8 cellular contexts compared by ENCODE assay signal in genomic region chr12:6853626-6854025, GRCh38. TPM values are rescaled to one million over a fixed set of nuclear protein-coding genes. Genes with fewer than 3 reads are reported as not detected.
A peak's percentile ranks its signal among the peaks of the same experiment; 100 is the strongest.
DNase-seq lines count a peak whose midpoint lies in the region; ATAC-seq and TF ChIP-seq lines count a peak whose summit lies in the region.

No MANE protein-coding gene starts in this region.

- H3K4me2 ChIP-seq in DND-41 (ENCODE audit: insufficient read depth, low read length) (peak overlapping the region; percentile 82), PC-9 (peak overlapping the region; percentile 96)

- BruUV-seq in PC-9 (replicated peaks; lab: Mats Ljungman, UMichigan): TSS peak; percentile 25

- H3K9me2 ChIP-seq in PC-9 (ENCODE audit: insufficient read depth): no peaks in the 10 kb centered on the region

- H3K9me3 ChIP-seq in DND-41 (ENCODE audit: insufficient read depth, low read length, severe bottlenecking): no peaks in the 10 kb centered on the region
- H3K9me3 ChIP-seq in PC-9 (ENCODE audit: insufficient read depth, low read depth): no peaks in the 10 kb centered on the region
- no peaks in the 10 kb centered on the region for H3K9me3 ChIP-seq in endocrine pancreas (ENCODE audit: control insufficient read depth, low read length)
- no peaks in the 10 kb centered on the region for H3K9me3 ChIP-seq in psoas muscle

- H3K27me3 ChIP-seq in DND-41 (ENCODE audit: insufficient read depth, low read length, poor library complexity) (no peaks in the 10 kb centered on the region), PC-9 (ENCODE audit: insufficient read depth, low read depth) (no peaks in the 10 kb centered on the region), endocrine pancreas (ENCODE audit: control insufficient read depth, insufficient read depth, low read length) (no peaks in the 10 kb centered on the region), psoas muscle (ENCODE audit: insufficient read depth in 3 of 3, low read length in 2 of 3) (no peaks in the 10 kb centered on the region)

- H3K9ac ChIP-seq in DND-41 (ENCODE audit: low read depth, low read length) (peak overlapping the region; percentile 81), endocrine pancreas (ENCODE audit: control insufficient read depth, insufficient read depth, low read length) (peak overlapping the region; percentile 22)

- peaks cover 32% of the 10 kb centered on the region for H4K20me1 ChIP-seq in DND-41 (ENCODE audit: insufficient read depth, low read length)
- H4K20me1 ChIP-seq in PC-9 (ENCODE audit: insufficient read depth): peaks cover 10% of the 10 kb centered on the region; the same call in 1 of the 2 replicates

- peaks cover 37% of the 10 kb centered on the region for H3K4me1 ChIP-seq in DND-41 (ENCODE audit: insufficient read depth, low read length)
- peaks cover 25% of the 10 kb centered on the region for H3K4me1 ChIP-seq in PC-9 (replicated peaks; ENCODE audit: insufficient read depth)
- H3K4me1 ChIP-seq in endocrine pancreas (ENCODE audit: control insufficient read depth, insufficient read depth, low read length): peaks cover 4% of the 10 kb centered on the region
- peaks cover 14% of the 10 kb centered on the region for H3K4me1 ChIP-seq in psoas muscle

- no peak for DNase-seq in DND-41
- no peak for DNase-seq in PC-9
- no peak for DNase-seq in psoas muscle

- intact Hi-C loops in PC-9 (cut with micrococcal nuclease; ENCODE audit: unreplicated experiment) (loop anchor here (2.0 to 5.0 kb wide), 3 partner anchors 51 to 286 kb away; partner anchors contain the start of genes LRRC23 and NOP2), psoas muscle (cut with DNase I) (no loop called here)

- 38 to 77% (median 56%) methylated on average over 1 of the region's 1 CpG for WGBS in psoas muscle, 3 donors

- ATAC-seq in DND-41 (ENCODE audit: insufficient read depth, low read depth) (no peak), psoas muscle (no peak), HG02623 (IDR thresholded peaks at IDR 0.05; ENCODE audit: unreplicated experiment) (no peak), GM21423 (IDR thresholded peaks at IDR 0.05; ENCODE audit: unreplicated experiment) (no peak), GM19324 (IDR thresholded peaks at IDR 0.05; ENCODE audit: low FRiP score, unreplicated experiment) (no peak), HG02885 (IDR thresholded peaks at IDR 0.05; ENCODE audit: poor library complexity, unreplicated experiment) (no peak)

- POLR2A ChIA-PET in PC-9 (lab: Charles Lee; ENCODE audit: unreplicated experiment): interaction anchor here (0.6 to 3.1 kb wide), 6 partner anchors 88 to 336 kb away, joined by 3 to 31 read pairs (median 8); partner anchors contain the start of genes C12orf57, MLF2, PTMS and RNU7-1

- H3K79me2 ChIP-seq in DND-41 (ENCODE audit: insufficient read depth, low read length) (peaks cover 59% of the 10 kb centered on the region), PC-9 (ENCODE audit: low read depth) (peaks cover 48% of the 10 kb centered on the region)

- TF ChIP-seq CTCF in DND-41 (IDR thresholded peaks at IDR 0.05; ENCODE audit: borderline replicate concordance, extremely low read depth, low read length, poor library complexity, severe bottlenecking): no peak
- TF ChIP-seq CTCF in PC-9 (conservative IDR thresholded peaks at IDR 0.05): no peak
- no peak for TF ChIP-seq CTCF in psoas muscle (IDR thresholded peaks at IDR 0.05)

- CTCF ChIA-PET in PC-9 (lab: Charles Lee): interaction anchor here (0.6 to 1.5 kb wide), 3 partner anchors 16 to 191 kb away, joined by 3 to 9 read pairs (median 5); no protein-coding TSS in a partner anchor

- H3K27ac ChIP-seq in DND-41 (ENCODE audit: low read length): peak overlapping the region; percentile 74; the same call in 1 of the 2 replicates
- peak overlapping the region; percentile 66 for H3K27ac ChIP-seq in PC-9
- H3K27ac ChIP-seq in psoas muscle: peak overlapping the region; percentile 98

- peaks cover 69% of the 10 kb centered on the region for H3K36me3 ChIP-seq in DND-41 (ENCODE audit: insufficient read depth, low read length)
- H3K36me3 ChIP-seq in PC-9 (ENCODE audit: low read depth): peaks cover 28% of the 10 kb centered on the region
- H3K36me3 ChIP-seq in endocrine pancreas (ENCODE audit: control insufficient read depth, insufficient read depth, low read length): peaks cover 12% of the 10 kb centered on the region
- peaks cover 7 to 42% of the 10 kb centered on the region in 2 donors for H3K36me3 ChIP-seq in psoas muscle (ENCODE audit: insufficient read depth in 1 of 2, low read depth in 1 of 2)

- H2AFZ ChIP-seq in DND-41 (ENCODE audit: low read depth, low read length) (no peak overlapping the region), PC-9 (no peak overlapping the region)

- H3K4me3 ChIP-seq in DND-41 (ENCODE audit: low read depth in 1 of 2, low read length in 2 of 2) (peak overlapping the region in 1 of 2 experiments; percentile 87; a peak in 2 of 4 replicates), PC-9 (peak overlapping the region; percentile 83), endocrine pancreas (ENCODE audit: control insufficient read depth, insufficient read depth, low read length) (no peak overlapping the region), psoas muscle (peak overlapping the region; percentile 85)

- peaks cover 15% of the 10 kb centered on the region; the same call in 1 of the 2 replicates for H3F3A ChIP-seq in PC-9 (ENCODE audit: insufficient read depth, low read depth)

RNA-seq across cellular contexts. Expression of gene USP5, which starts 1.7 kb away (rescaled TPM):
- total RNA-seq in PC-9 (2021) (267 and 308 TPM in 2 replicates), psoas muscle (100 to 1,000 TPM in 3 of 4 donors, 10 to 100 TPM in 1; 98.1 to 127 (median 112) TPM)
- polyA plus RNA-seq in psoas muscle: 10 to 100 TPM; 43.1 to 85.1 (median 49.5) TPM

RNA-seq across cellular contexts. Expression of gene CDCA3, which starts 2.5 kb away (rescaled TPM):
- 104 and 125 TPM in 2 replicates for total RNA-seq in PC-9 (2021)
- total RNA-seq in psoas muscle: 1 to 10 TPM in 1 of 4 donors, under 1 TPM in 2, not detected in 1; 0.79 to 1.1 (median 0.92) TPM
- 1 to 10 TPM in 1 of 3 donors, under 1 TPM in 2; 0.21 to 3.3 (median 0.56) TPM for polyA plus RNA-seq in psoas muscle

RNA-seq across cellular contexts. Expression of gene GNB3, which starts 12.9 kb away (rescaled TPM):
- not detected in 2 replicates for total RNA-seq in PC-9 (2021)
- total RNA-seq in psoas muscle: under 1 TPM; 0.23 to 0.69 (median 0.33) TPM
- polyA plus RNA-seq in psoas muscle: under 1 TPM; 0.13 to 0.60 (median 0.13) TPM

RNA-seq across cellular contexts. Expression of gene TPI1, which starts 13.7 kb away (rescaled TPM):
- total RNA-seq in PC-9 (2021) (1,080 and 1,199 TPM in 2 replicates), psoas muscle (100 to 1,000 TPM; 537 to 822 (median 624) TPM)
- 100 to 1,000 TPM; 588 to 952 (median 847) TPM for polyA plus RNA-seq in psoas muscle

RNA-seq across cellular contexts. Expression of gene SPSB2, which starts 19.5 kb away (rescaled TPM):
- 28.9 and 30.1 TPM in 2 replicates for total RNA-seq in PC-9 (2021)
- total RNA-seq in psoas muscle: 1 to 10 TPM; 2.4 to 4.5 (median 3.2) TPM
- 10 to 100 TPM in 1 of 3 donors, 1 to 10 TPM in 2; 4.3 to 10.2 (median 6.7) TPM for polyA plus RNA-seq in psoas muscle

Comparison
In these comparisons a context has a peak if more than half of its experiments do, and no peak if none do; other contexts are left out.
1. RNA of gene CDCA3, which starts 2.5 kb away (total RNA-seq): 104 to 125 TPM in PC-9; 0.79 to 1.1 TPM in psoas muscle; every median in the first group is over 10 times any median in the second.
2. Peak in every context shown above with its lines, with median percentiles within 50 percentile points of each other: H3K27ac ChIP-seq.